In the genomic region with DNA sequence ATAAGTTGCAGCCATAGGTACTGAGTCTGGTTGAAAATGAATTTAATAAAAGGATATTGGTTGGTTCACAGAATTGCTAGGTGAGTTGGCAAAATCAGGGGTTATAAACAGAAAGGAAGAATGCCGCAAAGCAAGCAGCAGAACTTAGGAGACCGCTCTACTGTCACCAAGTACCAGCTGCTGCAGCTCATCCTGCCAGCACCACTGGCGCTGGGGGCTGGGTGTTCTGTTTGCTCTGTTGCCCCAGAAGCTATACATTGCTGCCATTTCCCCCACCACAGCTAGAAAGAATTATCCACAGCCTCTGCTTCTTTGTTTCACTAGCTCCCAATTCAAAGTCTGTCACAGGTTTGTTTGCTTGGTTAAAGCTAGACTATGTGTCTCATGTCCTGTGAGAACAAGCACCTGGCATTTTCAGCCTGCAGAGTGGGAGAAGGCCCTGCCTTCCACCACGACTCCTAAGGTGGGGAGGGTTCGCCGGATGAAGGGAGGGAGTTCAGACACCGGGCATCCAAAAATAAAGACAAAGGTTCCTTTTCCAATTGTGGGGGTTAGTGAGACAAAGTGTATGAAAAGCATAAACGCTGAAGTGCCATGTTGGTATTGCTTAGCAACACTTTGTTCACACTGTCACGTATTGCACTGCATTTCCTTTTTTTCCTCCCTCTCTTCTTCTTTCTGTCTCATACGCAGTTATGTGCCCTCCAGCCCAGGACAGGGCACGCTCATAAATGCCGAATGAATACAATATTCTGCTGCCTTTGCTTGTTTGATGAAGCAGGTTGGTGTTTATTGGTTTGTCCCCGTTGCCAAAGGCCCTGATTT, we compare ENCODE assay signal across 15 cellular contexts. TPM values are rescaled to one million over a fixed set of nuclear protein-coding genes. Genes with fewer than 3 reads are reported as not detected.
A peak's percentile ranks its signal among the peaks of the same experiment; 100 is the strongest.
DNase-seq lines count a peak whose midpoint lies in the region; TF ChIP-seq lines count a peak whose summit lies in the region.
"Had no signal": no experiment of that assay in that cellular context is flagged by ENCODE, and none has a peak within 500 bp of the region (broad histone marks: within the 10 kb centered on the region; RNA-seq: fewer than 3 reads in every experiment).

No MANE protein-coding gene starts in this region.

- H3K36me3 Mint-ChIP-seq in endodermal cell (ENCODE audit: low read depth), result no peaks in the 10 kb centered on the region
- no peaks in the 10 kb centered on the region for H3K36me3 Mint-ChIP-seq in CD4-positive, alpha-beta memory T cell
- H3K36me3 Mint-ChIP-seq in activated CD4-positive, alpha-beta memory T cell treated with anti-CD3 and anti-CD28 coated beads for 36 hours, result no peaks in the 10 kb centered on the region
- H3K36me3 Mint-ChIP-seq: type B pancreatic cell had no signal

- no peaks in the 10 kb centered on the region for H3K27me3 Mint-ChIP-seq in endodermal cell (ENCODE audit: insufficient read depth)
- no peaks in the 10 kb centered on the region for H3K27me3 Mint-ChIP-seq in CD4-positive, alpha-beta memory T cell
- no peaks in the 10 kb centered on the region for H3K27me3 Mint-ChIP-seq in activated CD4-positive, alpha-beta memory T cell treated with anti-CD3 and anti-CD28 coated beads for 36 hours
- H3K27me3 Mint-ChIP-seq: type B pancreatic cell had no signal

- CTCF ChIA-PET in CD4-positive, alpha-beta memory T cell (lab: Charles Lee; ENCODE audit: partially characterized antibody), result interaction anchor here (1.4 kb wide), 1 partner anchor 8 kb away, joined by 3 read pairs; no protein-coding TSS in a partner anchor
- CTCF ChIA-PET in activated CD4-positive, alpha-beta memory T cell treated with anti-CD3 and anti-CD28 coated beads for 36 hours (lab: Charles Lee), result interaction anchor here (0.9 kb wide), 1 partner anchor 33 kb away, joined by 3 read pairs; no protein-coding TSS in a partner anchor

- no peak for TF ChIP-seq POLR2A in stomach (IDR thresholded peaks at IDR 0.05)

- H3K4me3 ChIP-seq in endodermal cell (ENCODE audit: low read length) (no peak overlapping the region), stomach (no peak overlapping the region)
- H3K4me3 ChIP-seq in CD4-positive, alpha-beta memory T cell (ENCODE audit: low read length in 2 of 2), result no peak overlapping the region

- 92 to 94% methylated on average over 7 to 13 of the region's 13 CpGs for WGBS in endodermal cell (ENCODE audit: insufficient coverage in 1 of 2, insufficient read length in 1 of 2), 2 experiments
- WGBS in stomach, 5 donors, result 69 to 85% (median 73%) methylated on average over 13 of the region's 13 CpGs

- TF ChIP-seq EP300 in stomach (IDR thresholded peaks at IDR 0.05), result no peak

- H3K36me3 ChIP-seq in endodermal cell (ENCODE audit: control insufficient read depth, insufficient read depth, low read length), result no peaks in the 10 kb centered on the region
- H3K36me3 ChIP-seq in stomach, result no peaks in the 10 kb centered on the region
- H3K36me3 ChIP-seq in CD4-positive, alpha-beta memory T cell (ENCODE audit: insufficient read depth, low read length), result no peaks in the 10 kb centered on the region

- H3K9ac ChIP-seq in endodermal cell (ENCODE audit: extremely low read depth, low read length, poor library complexity, severe bottlenecking), result no peak overlapping the region

- H3K4me3 Mint-ChIP-seq in endodermal cell, result no peak overlapping the region
- no peak overlapping the region for H3K4me3 Mint-ChIP-seq in CD4-positive, alpha-beta memory T cell
- no peak overlapping the region for H3K4me3 Mint-ChIP-seq in activated CD4-positive, alpha-beta memory T cell treated with anti-CD3 and anti-CD28 coated beads for 36 hours
- H3K4me3 Mint-ChIP-seq: IgD-negative memory B cell, type B pancreatic cell had no signal

- H3K4me1 Mint-ChIP-seq in endodermal cell, result peaks cover 14% of the 10 kb centered on the region
- peaks cover 4 to 19% (median 10%) of the 10 kb centered on the region in 4 donors for H3K4me1 Mint-ChIP-seq in CD4-positive, alpha-beta memory T cell
- H3K4me1 Mint-ChIP-seq in activated CD4-positive, alpha-beta memory T cell treated with anti-CD3 and anti-CD28 coated beads for 36 hours (ENCODE audit: low read depth), result peaks cover 43% of the 10 kb centered on the region

- intact Hi-C loops in stomach (cut with DNase I; ENCODE audit: low total_unique reads), result no loop called here
- intact Hi-C loops in CD4-positive, alpha-beta memory T cell (cut with micrococcal nuclease), result no loop called here
- intact Hi-C loops in activated CD4-positive, alpha-beta memory T cell treated with anti-CD3 and anti-CD28 coated beads for 36 hours (cut with micrococcal nuclease), result no loop called here

- H3K27me3 ChIP-seq in endodermal cell (ENCODE audit: control insufficient read depth, insufficient read depth, low read length, poor library complexity, severe bottlenecking) (no peaks in the 10 kb centered on the region), stomach (no peaks in the 10 kb centered on the region)
- H3K27me3 ChIP-seq in CD4-positive, alpha-beta memory T cell (ENCODE audit: insufficient read depth, low read length), result no peaks in the 10 kb centered on the region

- H3K9me3 Mint-ChIP-seq in endodermal cell, result no peaks in the 10 kb centered on the region
- H3K9me3 Mint-ChIP-seq in CD4-positive, alpha-beta memory T cell, result peaks cover 0 to 4% (median 0%) of the 10 kb centered on the region in 8 donors
- H3K9me3 Mint-ChIP-seq in activated CD4-positive, alpha-beta memory T cell treated with anti-CD3 and anti-CD28 coated beads for 36 hours, result no peaks in the 10 kb centered on the region
- H3K9me3 Mint-ChIP-seq: IgD-negative memory B cell, type B pancreatic cell had no signal

- TF ChIP-seq CTCF in endodermal cell (conservative IDR thresholded peaks at IDR 0.05) (no peak), stomach (IDR thresholded peaks at IDR 0.05) (no peak)

- H3K27ac ChIP-seq in endodermal cell (ENCODE audit: low read depth, low read length) (peak overlapping the region; percentile 24), stomach (peak overlapping the region in 3 of 5 donors; percentile 55 to 70 (median 58))
- no peak overlapping the region for H3K27ac ChIP-seq in CD4-positive, alpha-beta memory T cell (ENCODE audit: low read depth, low read length)

- POLR2A ChIA-PET in CD4-positive, alpha-beta memory T cell (lab: Charles Lee; ENCODE audit: partially characterized antibody), result no interaction called here
- POLR2A ChIA-PET in activated CD4-positive, alpha-beta memory T cell treated with anti-CD3 and anti-CD28 coated beads for 36 hours (lab: Charles Lee), result no interaction called here

- no peak overlapping the region for H3K27ac Mint-ChIP-seq in endodermal cell
- peak overlapping the region in 1 of 7 donors; percentile 13 for H3K27ac Mint-ChIP-seq in CD4-positive, alpha-beta memory T cell
- H3K27ac Mint-ChIP-seq in activated CD4-positive, alpha-beta memory T cell treated with anti-CD3 and anti-CD28 coated beads for 36 hours, result no peak overlapping the region
- H3K27ac Mint-ChIP-seq: type B pancreatic cell had no signal

- DNase-seq in NOMO-1 (lab: John Stamatoyannopoulos, UW; ENCODE audit: unreplicated experiment in 2 of 2) (peak; percentile 45 to 70), NOMO-1 treated with dmso at 0.1 percent for 144 hours (lab: John Stamatoyannopoulos, UW; ENCODE audit: unreplicated experiment) (no peak), NCI-H69 (lab: John Stamatoyannopoulos, UW) (peak; percentile 87), endodermal cell (no peak), stomach (no peak)
- no peak for DNase-seq in CD4-positive, alpha-beta memory T cell
- no peak for DNase-seq in activated CD4-positive, alpha-beta T cell treated with anti-CD3 and anti-CD28 coated beads, Interleukin-2, amount 50 U/mL, for 4 hours
- DNase-seq in activated CD4-positive, alpha-beta memory T cell treated with anti-CD3 and anti-CD28 coated beads for 36 hours, result no peak
- DNase-seq: amniotic stem cell; mesendoderm; stimulated activated CD8-positive, alpha-beta memory T cell treated with anti-CD3 and anti-CD28 coated beads, Interleukin-4, amount 100 ng/mL, for 48 hours had no signal

- no peaks in the 10 kb centered on the region for H3K4me1 ChIP-seq in endodermal cell (ENCODE audit: control insufficient read depth, insufficient read depth, low read length)
- peaks cover 0 to 20% (median 3%) of the 10 kb centered on the region in 4 donors for H3K4me1 ChIP-seq in stomach
- peaks cover 9% of the 10 kb centered on the region for H3K4me1 ChIP-seq in CD4-positive, alpha-beta memory T cell (ENCODE audit: insufficient read depth, low read length)

- H3K9me3 ChIP-seq in endodermal cell (ENCODE audit: control insufficient read depth, low read length), result no peaks in the 10 kb centered on the region
- H3K9me3 ChIP-seq in stomach, result no peaks in the 10 kb centered on the region
- H3K9me3 ChIP-seq in CD4-positive, alpha-beta memory T cell (ENCODE audit: control insufficient read depth in 1 of 2, low read length in 2 of 2), result no peaks in the 10 kb centered on the region

RNA-seq across cellular contexts. Expression of a gene that starts 9.6 kb away (rescaled TPM):
- total RNA-seq in endodermal cell (10 to 100 TPM; 81.7 to 82.1 TPM), stomach (100 to 1,000 TPM in 1 of 5 donors, 10 to 100 TPM in 4; 19.8 to 278 (median 52.9) TPM)
- 38.8 TPM for polyA plus RNA-seq in endodermal cell (2013, experiment 1 of 2)
- polyA plus RNA-seq in endodermal cell (2013, experiment 2 of 2), result 40.4 TPM
- 1 to 10 TPM; 4.1 to 8.0 (median 6.8) TPM for polyA plus RNA-seq in stomach
- 10 to 100 TPM; 23.6 to 24.6 TPM for total RNA-seq in CD4-positive, alpha-beta memory T cell
- polyA plus RNA-seq in CD4-positive, alpha-beta memory T cell, result 10 to 100 TPM; 15.6 to 17.9 TPM
- 10 to 100 TPM; 34.1 to 34.3 TPM for total RNA-seq in activated CD4-positive, alpha-beta memory T cell treated with anti-CD3 and anti-CD28 coated beads for 36 hours

RNA-seq across cellular contexts. Expression of a gene that starts 35.3 kb away (rescaled TPM):
- total RNA-seq in endodermal cell (not detected), stomach (1 to 10 TPM in 1 of 5 donors, not detected in 4; 1.1 TPM)
- not detected for polyA plus RNA-seq in endodermal cell (2013, experiment 1 of 2)
- polyA plus RNA-seq in endodermal cell (2013, experiment 2 of 2), result not detected
- not detected for polyA plus RNA-seq in stomach
- not detected for total RNA-seq in CD4-positive, alpha-beta memory T cell
- polyA plus RNA-seq in CD4-positive, alpha-beta memory T cell, result not detected
- total RNA-seq in activated CD4-positive, alpha-beta memory T cell treated with anti-CD3 and anti-CD28 coated beads for 36 hours, result not detected
- total RNA-seq: posterior vena cava, Right ventricle myocardium inferior had no signal
- polyA plus RNA-seq: IgD-negative memory B cell had no signal

Comparison
In these comparisons a context has a peak if more than half of its experiments do, and no peak if none do; other contexts are left out.
1. DNase-seq: peak in NOMO-1 (2 of 2) and NCI-H69 (single experiment); none in NOMO-1 treated with dmso at 0.1 percent for 144 hours (single experiment), endodermal cell (single experiment), stomach (single experiment), CD4-positive, alpha-beta memory T cell (0 of 5), activated CD4-positive, alpha-beta T cell treated with anti-CD3 and anti-CD28 coated beads, Interleukin-2, amount 50 U/mL, for 4 hours (0 of 2) and activated CD4-positive, alpha-beta memory T cell treated with anti-CD3 and anti-CD28 coated beads for 36 hours (single experiment).